ENCODE assay signal across 11 cellular contexts in the genomic region with DNA sequence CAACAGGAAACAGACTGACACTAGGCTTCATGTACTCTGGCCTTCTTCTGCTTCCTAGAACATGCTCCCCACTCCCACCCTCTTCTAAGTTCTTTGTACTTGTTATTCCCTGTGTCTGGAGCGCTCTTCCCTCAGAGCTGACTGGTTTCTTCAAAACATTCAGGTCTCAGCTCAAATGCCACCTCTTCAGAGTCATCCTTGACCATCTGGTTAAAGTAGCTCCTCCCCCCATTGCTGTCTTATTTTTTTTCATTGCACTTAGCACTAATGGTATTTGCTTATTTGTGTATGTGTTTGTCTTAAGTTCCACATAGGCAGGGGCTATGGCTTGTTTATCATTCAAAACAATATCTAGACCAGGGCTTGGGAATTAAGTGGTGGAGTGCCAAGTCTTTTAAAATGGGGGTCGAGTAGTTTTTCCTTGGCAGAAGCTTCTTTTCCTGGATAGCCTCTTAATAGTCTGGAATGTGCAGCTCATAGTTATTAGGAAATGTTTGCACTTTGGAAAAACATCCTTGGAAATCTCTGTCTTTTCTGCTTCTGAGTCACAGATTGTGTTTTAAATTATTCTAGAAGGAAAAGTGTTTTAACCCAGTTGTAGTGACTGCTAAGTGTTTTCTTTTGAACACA. TPM values are rescaled to one million over a fixed set of nuclear protein-coding genes. Genes with fewer than 3 reads are reported as not detected.
A peak's percentile ranks its signal among the peaks of the same experiment; 100 is the strongest.
DNase-seq lines count a peak whose midpoint lies in the region; ATAC-seq and TF ChIP-seq lines count a peak whose summit lies in the region.
"Had no signal": no experiment of that assay in that cellular context is flagged by ENCODE, and none has a peak within 500 bp of the region (broad histone marks: within the 10 kb centered on the region; RNA-seq: fewer than 3 reads in every experiment).

No MANE protein-coding gene starts in this region.

- ATAC-seq in HG03139 (IDR thresholded peaks at IDR 0.05; ENCODE audit: unreplicated experiment) (no peak), HG03095 (IDR thresholded peaks at IDR 0.05; ENCODE audit: unreplicated experiment) (no peak)

- no peaks in the 10 kb centered on the region for H3K9me3 ChIP-seq in SJSA1 (replicated peaks)
- H3K9me3 ChIP-seq: colonic mucosa had no signal

- H3K4me3 ChIP-seq in SJSA1: no peak overlapping the region
- H3K4me3 ChIP-seq in fibroblast of mammary gland (ENCODE audit: control insufficient read depth, low read depth, low read length): no peak overlapping the region
- H3K4me3 ChIP-seq: colonic mucosa had no signal

- H3K4me1 ChIP-seq in SJSA1 (replicated peaks): peaks cover 29% of the 10 kb centered on the region

- DNase-seq in EL (peak; percentile 64), SJSA1 (ENCODE audit: low read depth in 1 of 2, low spot score in 2 of 2) (peak in 1 of 2 experiments; percentile 52), fibroblast of mammary gland (ENCODE audit: low read depth) (peak; percentile 82), renal cortical epithelial cell (ENCODE audit: low read depth) (peak; percentile 78), GM20000 (ENCODE audit: low spot score) (no peak)
- DNase-seq: activated CD4-positive, alpha-beta T cell treated with anti-CD3 and anti-CD28 coated beads, Interleukin-2, amount 50 U/mL, for 4 hours; colonic mucosa; NCI-H1105; stimulated activated naive CD4-positive, alpha-beta T cell treated with Interleukin-2 at 50 U/mL for 16 hours had no signal

- 0 out of 2 replicates have a peak overlapping the region, but pooled peaks have one; percentile 0 for H3K27ac ChIP-seq in SJSA1
- H3K27ac ChIP-seq: colonic mucosa had no signal

- H3K36me3 ChIP-seq in SJSA1: peaks cover 7% of the 10 kb centered on the region; the same call in 1 of the 2 replicates
- H3K36me3 ChIP-seq: colonic mucosa had no signal

- H3K27me3 ChIP-seq in SJSA1 (replicated peaks): no peaks in the 10 kb centered on the region
- H3K27me3 ChIP-seq: colonic mucosa had no signal

- TF ChIP-seq CTCF in fibroblast of mammary gland (conservative IDR thresholded peaks at IDR 0.05; ENCODE audit: control insufficient read depth, insufficient read depth, low read depth, low read length): no peak
- no peak for TF ChIP-seq CTCF in GM20000 (IDR thresholded peaks at IDR 0.05; ENCODE audit: extremely low read depth, missing control alignments)

RNA-seq across cellular contexts. Expression of gene RALA, which starts 60.0 kb away (rescaled TPM):
- 12.7 and 17.8 TPM in 2 replicates for total RNA-seq in SJSA1 (2014; rRNA removed; shearing (Covaris generic))
- total RNA-seq in renal cortical epithelial cell: 29.3 and 43.6 TPM in 2 replicates
